In genomic region chr17:42798383-42799380, GRCh38 we compare ENCODE assay signal across 8 cellular contexts. TPM values are rescaled to one million over a fixed set of nuclear protein-coding genes. Genes with fewer than 3 reads are reported as not detected.
A peak's percentile ranks its signal among the peaks of the same experiment; 100 is the strongest.
DNase-seq lines count a peak whose midpoint lies in the region; ATAC-seq and TF ChIP-seq lines count a peak whose summit lies in the region.

TSS of gene CNTD1 (plus strand) at chr17:42798861. CDS start at chr17:42799068, 207 bp downstream.
A gene with protein sequence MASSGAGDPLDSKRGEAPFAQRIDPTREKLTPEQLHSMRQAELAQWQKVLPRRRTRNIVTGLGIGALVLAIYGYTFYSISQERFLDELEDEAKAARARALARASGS (minus strand): TSS chr17:42798704. CDS start chr17:42798681, 23 bp downstream.

- peak within 1 kb of the TSS; percentile 47 for H3K27ac ChIP-seq in CD4-positive, alpha-beta memory T cell (ENCODE audit: low read depth, low read length)
- H3K27ac ChIP-seq in foreskin keratinocyte: no peak within 1 kb of the TSS

- peaks cover 6 to 8% of the 10 kb centered on the region in 2 donors for H3K36me3 Mint-ChIP-seq in CD4-positive, alpha-beta memory T cell
- H3K36me3 Mint-ChIP-seq in neural crest cell (ENCODE audit: low read depth): peaks cover 9% of the 10 kb centered on the region

- intact Hi-C loops in CD4-positive, alpha-beta memory T cell (cut with micrococcal nuclease): loop anchor here (1.0 kb wide), 1 partner anchor 54 kb away; no protein-coding TSS in a partner anchor

- POLR2A ChIA-PET in CD4-positive, alpha-beta memory T cell (lab: Charles Lee; ENCODE audit: partially characterized antibody): interaction anchor here (0.6 to 2.0 kb wide), 8 partner anchors 9 to 199 kb away, joined by 3 to 9 read pairs (median 5); partner anchors contain the start of genes BECN1, RETREG3, RPL27 and TUBG1

- H3K4me3 Mint-ChIP-seq in CD4-positive, alpha-beta memory T cell: peak within 1 kb of the TSS; percentile 93 to 98 (median 95)
- peak within 1 kb of the TSS; percentile 98 for H3K4me3 Mint-ChIP-seq in neural crest cell
- H3K4me3 Mint-ChIP-seq in stimulated activated naive CD8-positive, alpha-beta T cell treated with anti-CD3 and anti-CD28 coated beads, Interleukin-15, amount 100 ng/mL, for 72 hours: peak within 1 kb of the TSS; percentile 91 to 93

- peak within 1 kb of the TSS in 6 of 7 donors; percentile 9 to 94 (median 92) for H3K27ac Mint-ChIP-seq in CD4-positive, alpha-beta memory T cell
- H3K27ac Mint-ChIP-seq in neural crest cell (ENCODE audit: unreplicated experiment): peak within 1 kb of the TSS; percentile 81
- peak within 1 kb of the TSS; percentile 95 to 96 for H3K27ac Mint-ChIP-seq in stimulated activated naive CD8-positive, alpha-beta T cell treated with anti-CD3 and anti-CD28 coated beads, Interleukin-15, amount 100 ng/mL, for 72 hours

- DNase-seq in CD4-positive, alpha-beta memory T cell: peak; percentile 58 to 70 (median 68)
- DNase-seq in LHCN-M2 (ENCODE audit: low read depth): peak; percentile 83
- peak; percentile 88 to 89 for DNase-seq in SHP77 (lab: John Stamatoyannopoulos, UW)
- peak; percentile 65 for DNase-seq in activated gamma-delta T cell treated with Interleukin-2 at 50 U/mL for 16 hours
- peak; percentile 40 to 72 for DNase-seq in foreskin keratinocyte
- DNase-seq in neural crest cell (ENCODE audit: low read depth, low spot score): peak; percentile 80
- DNase-seq in stimulated activated naive CD8-positive, alpha-beta T cell treated with anti-CD3 and anti-CD28 coated beads, Interleukin-15, amount 100 ng/mL, for 72 hours: peak; percentile 78 to 86

- peak within 1 kb of the TSS; percentile 26 to 92 for H3K4me3 ChIP-seq in CD4-positive, alpha-beta memory T cell (ENCODE audit: low read length in 2 of 2)

- no peaks in the 10 kb centered on the region for H3K27me3 Mint-ChIP-seq in CD4-positive, alpha-beta memory T cell
- peaks cover 22% of the 10 kb centered on the region for H3K27me3 Mint-ChIP-seq in neural crest cell (ENCODE audit: low read depth)
- no peaks in the 10 kb centered on the region for H3K27me3 Mint-ChIP-seq in stimulated activated naive CD8-positive, alpha-beta T cell treated with anti-CD3 and anti-CD28 coated beads, Interleukin-15, amount 100 ng/mL, for 72 hours

- H3K4me1 ChIP-seq in CD4-positive, alpha-beta memory T cell (ENCODE audit: insufficient read depth, low read length): peaks cover 16% of the 10 kb centered on the region
- peaks cover 9% of the 10 kb centered on the region for H3K4me1 ChIP-seq in foreskin keratinocyte

- H3K9me3 Mint-ChIP-seq in CD4-positive, alpha-beta memory T cell: no peaks in the 10 kb centered on the region
- H3K9me3 Mint-ChIP-seq in neural crest cell: peaks cover 3% of the 10 kb centered on the region
- peaks cover 4 to 6% of the 10 kb centered on the region in 2 donors for H3K9me3 Mint-ChIP-seq in stimulated activated naive CD8-positive, alpha-beta T cell treated with anti-CD3 and anti-CD28 coated beads, Interleukin-15, amount 100 ng/mL, for 72 hours

- TF ChIP-seq CTCF in foreskin keratinocyte (conservative IDR thresholded peaks at IDR 0.05) (no peak), neural crest cell (conservative IDR thresholded peaks at IDR 0.05) (peak; percentile 20)

- H3K9me3 ChIP-seq in CD4-positive, alpha-beta memory T cell (ENCODE audit: control insufficient read depth in 1 of 2, low read length in 2 of 2): no peaks in the 10 kb centered on the region

- H3K27me3 ChIP-seq in CD4-positive, alpha-beta memory T cell (ENCODE audit: insufficient read depth, low read length): no peaks in the 10 kb centered on the region
- H3K27me3 ChIP-seq in foreskin keratinocyte: no peaks in the 10 kb centered on the region

- ATAC-seq in GM19463 (IDR thresholded peaks at IDR 0.05; ENCODE audit: unreplicated experiment) (peak; percentile 93), foreskin keratinocyte (peak; percentile 88)
- peak; percentile 100 for ATAC-seq in stimulated activated naive CD8-positive, alpha-beta T cell treated with anti-CD3 and anti-CD28 coated beads, Interleukin-15, amount 100 ng/mL, for 72 hours

- no peaks in the 10 kb centered on the region for H3K36me3 ChIP-seq in CD4-positive, alpha-beta memory T cell (ENCODE audit: insufficient read depth, low read length)

- H3K4me1 Mint-ChIP-seq in CD4-positive, alpha-beta memory T cell: peaks cover 12 to 24% (median 17%) of the 10 kb centered on the region in 4 donors
- peaks cover 13% of the 10 kb centered on the region for H3K4me1 Mint-ChIP-seq in neural crest cell
- H3K4me1 Mint-ChIP-seq in stimulated activated naive CD8-positive, alpha-beta T cell treated with anti-CD3 and anti-CD28 coated beads, Interleukin-15, amount 100 ng/mL, for 72 hours: peaks cover 32% of the 10 kb centered on the region

- CTCF ChIA-PET in CD4-positive, alpha-beta memory T cell (lab: Charles Lee; ENCODE audit: partially characterized antibody): interaction anchor here (1.1 to 1.6 kb wide), 3 partner anchors 19 to 25 kb away, joined by 3 to 4 read pairs (median 4); partner anchors contain the start of gene BECN1

RNA-seq across cellular contexts. Expression of gene CNTD1, which starts in this region (rescaled TPM):
- total RNA-seq in CD4-positive, alpha-beta memory T cell: not detected
- under 1 TPM; 0.22 to 0.43 TPM for polyA plus RNA-seq in CD4-positive, alpha-beta memory T cell
- total RNA-seq in LHCN-M2 (2014; rRNA removed) (0.13 TPM in 1 of 2 replicates, not detected in the other), foreskin keratinocyte (not detected in 2 replicates), neural crest cell (not detected in 2 replicates)
- polyA plus RNA-seq in LHCN-M2 (2012): 0.29 TPM
- polyA plus RNA-seq in foreskin keratinocyte: 0.02 and 0.06 TPM in 2 replicates

RNA-seq across cellular contexts. Expression of the second gene that starts in this region (rescaled TPM):
- 10 to 100 TPM; 27.7 to 30.1 TPM for total RNA-seq in CD4-positive, alpha-beta memory T cell
- 100 to 1,000 TPM; 110 to 153 TPM for polyA plus RNA-seq in CD4-positive, alpha-beta memory T cell
- 77.6 and 84.1 TPM in 2 replicates for total RNA-seq in LHCN-M2 (2014; rRNA removed)
- 130 TPM for polyA plus RNA-seq in LHCN-M2 (2012)
- total RNA-seq in foreskin keratinocyte: 80.0 and 84.1 TPM in 2 replicates
- 114 and 116 TPM in 2 replicates for polyA plus RNA-seq in foreskin keratinocyte
- total RNA-seq in neural crest cell: 85.3 and 92.7 TPM in 2 replicates
